ENCODE assay signal across 12 cellular contexts in genomic region chr2:143468341-143468888, GRCh38.
DNase-seq lines count a peak whose midpoint lies in the region; ATAC-seq and FAIRE-seq lines count a peak whose summit lies in the region.
"Had no signal": no experiment of that assay in that cellular context is flagged by ENCODE, and none has a peak within 500 bp of the region (broad histone marks: within the 10 kb centered on the region; RNA-seq: fewer than 3 reads in every experiment).

No MANE protein-coding gene starts in this region.

- H3K27ac Mint-ChIP-seq in activated naive CD4-positive, alpha-beta T cell treated with anti-CD3 and anti-CD28 coated beads, Interleukin-2, amount 50 U/mL, for 72 hours: peak overlapping the region; percentile 70 to 92

- H3K36me3 Mint-ChIP-seq in activated naive CD4-positive, alpha-beta T cell treated with anti-CD3 and anti-CD28 coated beads, Interleukin-2, amount 50 U/mL, for 72 hours: peaks cover 6 to 14% of the 10 kb centered on the region in 2 donors

- no peaks in the 10 kb centered on the region for H3K9me3 Mint-ChIP-seq in activated naive CD4-positive, alpha-beta T cell treated with anti-CD3 and anti-CD28 coated beads, Interleukin-2, amount 50 U/mL, for 72 hours
- H3K9me3 Mint-ChIP-seq: naive thymus-derived CD4-positive, alpha-beta T cell had no signal

- FAIRE-seq in RCC 7860 (lab: Jason Lieb, UNC): no peak

- ATAC-seq in activated naive CD4-positive, alpha-beta T cell treated with anti-CD3 and anti-CD28 coated beads, Interleukin-2, amount 50 U/mL, for 72 hours: peak; percentile 75 to 95
- ATAC-seq in GM21717 (IDR thresholded peaks at IDR 0.05; ENCODE audit: unreplicated experiment) (peak; percentile 75), HG03196 (IDR thresholded peaks at IDR 0.05; ENCODE audit: unreplicated experiment) (peak; percentile 67)
- ATAC-seq in stimulated activated naive CD8-positive, alpha-beta T cell treated with anti-CD3 and anti-CD28 coated beads, Interleukin-15, Interleukin-2, amounts not matched to agents 100 U/mL and 50 U/mL, for 24 hours: peak; percentile 71
- ATAC-seq: naive thymus-derived CD4-positive, alpha-beta T cell had no signal

- DNase-seq in activated naive CD4-positive, alpha-beta T cell treated with anti-CD3 and anti-CD28 coated beads, Interleukin-2, amount 50 U/mL, for 72 hours (ENCODE audit: low spot score in 2 of 2): no peak
- DNase-seq in activated naive CD4-positive, alpha-beta T cell (lab: John Stamatoyannopoulos, UW): no peak
- no peak for DNase-seq in stimulated activated naive CD8-positive, alpha-beta T cell treated with anti-CD3 and anti-CD28 coated beads, Interleukin-15, Interleukin-2, amounts not matched to agents 100 U/mL and 50 U/mL, for 24 hours
- DNase-seq in HuH-7 (ENCODE audit: low spot score): no peak
- DNase-seq in activated effector memory CD4-positive, alpha-beta T cell treated with anti-CD3 and anti-CD28 coated beads, Interleukin-2, amount 50 U/mL, for 16 hours: no peak
- DNase-seq in RCC 7860 (ENCODE audit: low spot score): no peak
- DNase-seq: activated gamma-delta T cell treated with Interleukin-2 at 50 U/mL for 16 hours; effector memory CD4-positive, alpha-beta T cell; naive thymus-derived CD4-positive, alpha-beta T cell; NCI-H526 had no signal
